ENCODE assay signal across 8 cellular contexts in genomic region chr19:17205237-17206140, GRCh38. TPM values are rescaled to one million over a fixed set of nuclear protein-coding genes. Genes with fewer than 3 reads are reported as not detected.
DNase-seq lines count a peak whose midpoint lies in the region; ATAC-seq and TF ChIP-seq lines count a peak whose summit lies in the region.

No MANE protein-coding gene starts in this region.

- intact Hi-C loops in thyroid gland (cut with DNase I) = no loop called here

- H3K4me1 ChIP-seq in thyroid gland = no peaks in the 10 kb centered on the region

- no peak overlapping the region for H3K4me3 ChIP-seq in thyroid gland (replicated peaks in 1 of 3)

- H3K36me3 ChIP-seq in thyroid gland = peaks cover 18 to 24% of the 10 kb centered on the region in 2 donors

- no peaks in the 10 kb centered on the region for H3K9me3 ChIP-seq in thyroid gland

- ATAC-seq in HG02885 (IDR thresholded peaks at IDR 0.05; ENCODE audit: poor library complexity, unreplicated experiment) (no peak), HG03378 (IDR thresholded peaks at IDR 0.05; ENCODE audit: unreplicated experiment) (no peak)

- no peak for TF ChIP-seq POLR2A in thyroid gland (IDR thresholded peaks at IDR 0.05)

- no peaks in the 10 kb centered on the region for H3K27me3 ChIP-seq in thyroid gland

- 63 to 70% methylated on average over 9 to 11 of the region's 27 CpGs for WGBS in thyroid gland, 2 donors

- peak in 5 of 6 experiments; percentile 27 to 76 (median 63) for TF ChIP-seq CTCF in thyroid gland (IDR thresholded peaks at IDR 0.05)

- DNase-seq in GM03348 (ENCODE audit: low spot score) (peak; percentile 66), MV-4-11 (lab: John Stamatoyannopoulos, UW) (peak; percentile 41), mucosa of gallbladder (ENCODE audit: low spot score) (peak; percentile 55), thyroid gland (peak; percentile 66 to 74)
- peak; percentile 65 to 68 for DNase-seq in activated CD4-positive, alpha-beta T cell treated with anti-CD3 and anti-CD28 coated beads, Interleukin-2, amount 50 U/mL, for 4 hours
- peak; percentile 32 for DNase-seq in effector CD4-positive, alpha-beta T cell

- no peak overlapping the region for H3K27ac ChIP-seq in thyroid gland

RNA-seq across cellular contexts. Expression of gene USE1, which starts 9.7 kb away (rescaled TPM):
- total RNA-seq in mucosa of gallbladder (28.0 TPM), thyroid gland (10 to 100 TPM; 21.4 to 36.0 (median 27.4) TPM)

RNA-seq across cellular contexts. Expression of gene OCEL1, which starts 20.5 kb away (rescaled TPM):
- total RNA-seq in mucosa of gallbladder (47.8 TPM), thyroid gland (10 to 100 TPM in 3 of 4 donors, 1 to 10 TPM in 1; 9.7 to 33.5 (median 21.8) TPM)

RNA-seq across cellular contexts. Expression of gene NR2F6, which starts 40.2 kb away (rescaled TPM):
- total RNA-seq in mucosa of gallbladder (46.3 TPM), thyroid gland (100 to 1,000 TPM in 2 of 4 donors, 10 to 100 TPM in 2; 66.0 to 117 (median 97.9) TPM)

RNA-seq across cellular contexts. Expression of gene USHBP1, which starts 59.1 kb away (rescaled TPM):
- total RNA-seq in mucosa of gallbladder (4.3 TPM), thyroid gland (10 to 100 TPM in 3 of 4 donors, 1 to 10 TPM in 1; 8.9 to 24.3 (median 11.1) TPM)
